ENCODE assay signal across 23 cellular contexts in the genomic region with DNA sequence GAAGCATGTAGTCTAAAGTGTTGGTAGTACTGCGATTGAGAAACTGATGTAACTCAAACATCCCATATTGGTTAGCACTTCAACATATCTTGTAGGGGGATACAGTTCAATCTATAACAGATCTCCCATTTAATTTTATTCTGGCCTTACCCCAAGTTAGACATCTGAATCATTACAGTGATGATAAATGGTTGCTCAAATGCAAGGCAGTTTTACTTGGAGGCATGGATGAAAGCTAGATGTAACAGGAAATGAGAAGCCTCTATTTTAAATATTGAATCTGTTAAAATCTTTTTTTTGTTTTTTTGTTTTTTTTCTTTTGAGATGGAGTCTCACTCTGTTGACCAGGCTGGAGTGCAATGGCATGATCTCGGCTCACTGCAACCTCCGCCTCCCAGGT. TPM values are rescaled to one million over a fixed set of nuclear protein-coding genes. Genes with fewer than 3 reads are reported as not detected.
DNase-seq lines count a peak whose midpoint lies in the region; ATAC-seq, FAIRE-seq and TF ChIP-seq lines count a peak whose summit lies in the region.
"Had no signal": no experiment of that assay in that cellular context is flagged by ENCODE, and none has a peak within 500 bp of the region (broad histone marks: within the 10 kb centered on the region; RNA-seq: fewer than 3 reads in every experiment).

No MANE protein-coding gene starts in this region.

- ATAC-seq in HepG2 (no peak), right lobe of liver (no peak), GM18870 (IDR thresholded peaks at IDR 0.05; ENCODE audit: unreplicated experiment) (no peak)
- no peak for ATAC-seq in stimulated activated naive CD8-positive, alpha-beta T cell treated with anti-CD3 and anti-CD28 coated beads, Interleukin-15, Interleukin-2, amounts not matched to agents 100 U/mL and 50 U/mL, for 24 hours
- ATAC-seq: heart left ventricle, left ventricle myocardium superior, mucosa of descending colon, Right ventricle myocardium inferior had no signal

- no peak overlapping the region for H3K4ac ChIP-seq in neuronal stem cell (ENCODE audit: low read length)

- H3K36me3 Mint-ChIP-seq in endothelial cell (ENCODE audit: low read depth, unreplicated experiment): no peaks in the 10 kb centered on the region
- no peaks in the 10 kb centered on the region for H3K36me3 Mint-ChIP-seq in mesothelial cell of epicardium
- H3K36me3 Mint-ChIP-seq: neural progenitor cell had no signal

- H3K36me3 ChIP-seq in HepG2 (replicated peaks in 1 of 2; ENCODE audit: control insufficient read depth in 1 of 2, insufficient read depth in 2 of 2, low read length in 2 of 2) (no peaks in the 10 kb centered on the region), right lobe of liver (no peaks in the 10 kb centered on the region), vagina (no peaks in the 10 kb centered on the region), neuronal stem cell (replicated peaks in 1 of 2; ENCODE audit: control insufficient read depth in 2 of 2, insufficient read depth in 2 of 2, low read length in 2 of 2) (no peaks in the 10 kb centered on the region)
- H3K36me3 ChIP-seq: BE2C, heart left ventricle, neural progenitor cell, spleen had no signal

- TF ChIP-seq EP300 in HepG2 (IDR thresholded peaks at IDR 0.05; ENCODE audit: low read depth in 2 of 2, low read length in 2 of 2) (no peak), HepG2 (CRISPR knock-in tag; IDR thresholded peaks at IDR 0.05; ENCODE audit: borderline replicate concordance) (no peak)

- H3K27me3 ChIP-seq in HepG2 (ENCODE audit: control insufficient read depth in 1 of 2, insufficient read depth in 2 of 2, low read length in 2 of 2) (no peaks in the 10 kb centered on the region), right lobe of liver (no peaks in the 10 kb centered on the region), vagina (no peaks in the 10 kb centered on the region), neuronal stem cell (ENCODE audit: control insufficient read depth in 3 of 3, insufficient read depth in 3 of 3, low read depth in 1 of 3, low read length in 3 of 3) (peaks cover 0 to 1% (median 0%) of the 10 kb centered on the region in 3 experiments)
- H3K27me3 ChIP-seq: BE2C, heart left ventricle, neural progenitor cell, spleen had no signal

- H2BK5ac ChIP-seq in neuronal stem cell (ENCODE audit: low read length): no peak overlapping the region

- H2BK15ac ChIP-seq in neuronal stem cell (ENCODE audit: low read length): no peak overlapping the region

- H3K79me2 ChIP-seq in HepG2 (ENCODE audit: insufficient read depth, low read length): no peaks in the 10 kb centered on the region

- no peak overlapping the region for H4K8ac ChIP-seq in neuronal stem cell (ENCODE audit: low read depth, low read length)

- H3K27ac Mint-ChIP-seq in endothelial cell (ENCODE audit: unreplicated experiment) (peak overlapping the region; percentile 13), mesothelial cell of epicardium (peak overlapping the region; percentile 99)
- H3K27ac Mint-ChIP-seq: neural progenitor cell; T-helper 1 cell treated with Interleukin-12 subunit alpha and Interleukin-12 subunit beta and Interleukin-4 antibody, amounts not matched to agents 30 μg/mL and 1 μg/mL, for 36 hours had no signal

- H2AK5ac ChIP-seq in neuronal stem cell (ENCODE audit: low read depth, low read length): no peak overlapping the region

- H3K9me3 ChIP-seq in HepG2 (ENCODE audit: low read length): no peaks in the 10 kb centered on the region
- H3K9me3 ChIP-seq in right lobe of liver: no peaks in the 10 kb centered on the region
- no peaks in the 10 kb centered on the region for H3K9me3 ChIP-seq in vagina
- no peaks in the 10 kb centered on the region for H3K9me3 ChIP-seq in neuronal stem cell (replicated peaks in 1 of 2; ENCODE audit: control insufficient read depth in 2 of 2, insufficient read depth in 1 of 2, low read depth in 1 of 2, low read length in 2 of 2)
- H3K9me3 ChIP-seq: BE2C, heart left ventricle, mucosa of descending colon, spleen had no signal

- H3K27ac ChIP-seq in HepG2 (ENCODE audit: extremely low read length, insufficient read depth, low read length): peak overlapping the region; percentile 99
- H3K27ac ChIP-seq in right lobe of liver: no peak overlapping the region
- peak overlapping the region; percentile 85 for H3K27ac ChIP-seq in vagina
- no peak overlapping the region for H3K27ac ChIP-seq in neuronal stem cell (replicated peaks; ENCODE audit: low read length)
- H3K27ac ChIP-seq: neural progenitor cell, spleen had no signal

- H2BK12ac ChIP-seq in neuronal stem cell (ENCODE audit: low read length): no peak overlapping the region

- H3K79me1 ChIP-seq in neuronal stem cell (ENCODE audit: low read depth, low read length): no peaks in the 10 kb centered on the region

- H2AFZ ChIP-seq in HepG2 (ENCODE audit: low read length) (no peak overlapping the region), neuronal stem cell (ENCODE audit: low read length) (no peak overlapping the region)
- H2AFZ ChIP-seq: neural progenitor cell had no signal

- H3K4me1 Mint-ChIP-seq in endothelial cell (ENCODE audit: unreplicated experiment) (peaks cover 26% of the 10 kb centered on the region), mesothelial cell of epicardium (peaks cover 25% of the 10 kb centered on the region)

- POLR2A ChIA-PET in HepG2 (lab: Yijun Ruan, JAX): interaction anchor here (1.1 to 3.0 kb wide), 6 partner anchors 8 to 128 kb away, joined by 3 to 40 read pairs (median 8); no protein-coding TSS in a partner anchor

- no peak for FAIRE-seq in HepG2 (lab: Jason Lieb, UNC)
- FAIRE-seq: A204.1, GM18507 had no signal

- H3K4me3 Mint-ChIP-seq in endothelial cell (ENCODE audit: unreplicated experiment) (no peak overlapping the region), mesothelial cell of epicardium (no peak overlapping the region)
- H3K4me3 Mint-ChIP-seq: central memory CD8-positive, alpha-beta T cell; neural progenitor cell; T-helper 1 cell treated with Interleukin-12 subunit alpha and Interleukin-12 subunit beta and Interleukin-4 antibody, amounts not matched to agents 30 μg/mL and 1 μg/mL, for 36 hours had no signal

- no peak for TF ChIP-seq POLR2A in HepG2 (IDR thresholded peaks at IDR 0.05; ENCODE audit: insufficient read depth in 1 of 2, low read depth in 2 of 2, low read length in 2 of 2)
- no peak for TF ChIP-seq POLR2A in right lobe of liver (IDR thresholded peaks at IDR 0.05)
- no peak for TF ChIP-seq POLR2A in vagina (IDR thresholded peaks at IDR 0.05)

- no TSS peak for BruUV-seq in HepG2 (replicated peaks; lab: Mats Ljungman, UMichigan)

- H3K4me3 ChIP-seq in HepG2 (replicated peaks in 1 of 3; ENCODE audit: insufficient read depth in 1 of 3, low read depth in 2 of 3, low read length in 3 of 3): no peak overlapping the region
- no peak overlapping the region for H3K4me3 ChIP-seq in right lobe of liver
- H3K4me3 ChIP-seq in vagina: no peak overlapping the region
- H3K4me3 ChIP-seq in neuronal stem cell (ENCODE audit: low read length in 2 of 2): no peak overlapping the region
- H3K4me3 ChIP-seq: heart left ventricle, mucosa of descending colon, neural progenitor cell, spleen had no signal

- no peaks in the 10 kb centered on the region for H3K9me3 Mint-ChIP-seq in endothelial cell (ENCODE audit: unreplicated experiment)
- no peaks in the 10 kb centered on the region for H3K9me3 Mint-ChIP-seq in mesothelial cell of epicardium
- H3K9me3 Mint-ChIP-seq: central memory CD8-positive, alpha-beta T cell; T-helper 1 cell treated with Interleukin-12 subunit alpha and Interleukin-12 subunit beta and Interleukin-4 antibody, amounts not matched to agents 30 μg/mL and 1 μg/mL, for 36 hours had no signal

- H3K18ac ChIP-seq in neuronal stem cell (ENCODE audit: low read length): no peak overlapping the region

- H3K4me2 ChIP-seq in HepG2 (ENCODE audit: low read depth, low read length) (no peak overlapping the region), neuronal stem cell (ENCODE audit: insufficient read depth, low read length, poor library complexity, severe bottlenecking) (no peak overlapping the region)
- H3K4me2 ChIP-seq: neural progenitor cell had no signal

- H4K20me1 ChIP-seq in HepG2 (ENCODE audit: insufficient read depth, low read length): no peaks in the 10 kb centered on the region

- no peak overlapping the region for H3K23ac ChIP-seq in neuronal stem cell (ENCODE audit: low read depth, low read length, poor library complexity)

- TF ChIP-seq RAD21 in HepG2 (CRISPR knock-in tag; IDR thresholded peaks at IDR 0.05): no peak

- no peaks in the 10 kb centered on the region for H3K27me3 Mint-ChIP-seq in endothelial cell (ENCODE audit: unreplicated experiment)
- no peaks in the 10 kb centered on the region for H3K27me3 Mint-ChIP-seq in mesothelial cell of epicardium (ENCODE audit: low read depth)

- no peak overlapping the region for H3K14ac ChIP-seq in neuronal stem cell (ENCODE audit: low read length)

- H3K9ac ChIP-seq in HepG2 (ENCODE audit: insufficient read depth, low read depth, low read length): no peak overlapping the region
- H3K9ac ChIP-seq in neuronal stem cell (ENCODE audit: low read depth, low read length, poor library complexity): no peak overlapping the region
- H3K9ac ChIP-seq: neural progenitor cell had no signal

- WGBS in HepG2 (ENCODE audit: low lambda C conversion rate): 100% methylated on average over 3 of the region's 3 CpGs
- WGBS in right lobe of liver (ENCODE audit: insufficient coverage, low coverage, low lambda C conversion rate, missing lambda C conversion rate): 97% methylated on average over 3 of the region's 3 CpGs
- no CpG with 5 or more reads among the region's 3 CpGs for WGBS in neuronal stem cell (ENCODE audit: extremely low coverage in 2 of 2, insufficient read length in 2 of 2, insufficient replicate concordance in 1 of 2), 2 donors

- H2BK120ac ChIP-seq in neuronal stem cell (ENCODE audit: low read depth, low read length): no peak overlapping the region

- in situ Hi-C loops in HepG2 (cut with HindIII; ENCODE audit: extremely low pct_ligation_motif_present, low pct_unique_long_range_greater_than_20kb): no loop called here

- no peak for TF ChIP-seq CTCF in HepG2 (CRISPR knock-in tag; IDR thresholded peaks at IDR 0.05)
- TF ChIP-seq CTCF in right lobe of liver (IDR thresholded peaks at IDR 0.05): no peak
- TF ChIP-seq CTCF in endothelial cell (IDR thresholded peaks at IDR 0.05; ENCODE audit: unreplicated experiment): no peak
- no peak for TF ChIP-seq CTCF in mesothelial cell of epicardium (IDR thresholded peaks at IDR 0.05; ENCODE audit: unreplicated experiment)
- TF ChIP-seq CTCF in vagina (IDR thresholded peaks at IDR 0.05): no peak

- intact Hi-C loops in HepG2 (cut with micrococcal nuclease; ENCODE audit: unreplicated experiment): loop anchor here (5.0 kb wide), 1 partner anchor 53 kb away; a partner anchor contains a TSS
- intact Hi-C loops in right lobe of liver (cut with DNase I): no loop called here
- intact Hi-C loops in vagina (cut with DNase I): loop anchor here (5.0 kb wide), 1 partner anchor 948 kb away; no protein-coding TSS in a partner anchor

- H3K4me1 ChIP-seq in HepG2 (ENCODE audit: insufficient read depth, low read length): peaks cover 77% of the 10 kb centered on the region
- H3K4me1 ChIP-seq in right lobe of liver: peaks cover 0 to 10% (median 5%) of the 10 kb centered on the region in 4 donors
- peaks cover 36% of the 10 kb centered on the region for H3K4me1 ChIP-seq in vagina
- peaks cover 14 to 29% of the 10 kb centered on the region in 2 donors for H3K4me1 ChIP-seq in neuronal stem cell (ENCODE audit: control insufficient read depth in 2 of 2, insufficient read depth in 1 of 2, low read depth in 1 of 2, low read length in 2 of 2)
- H3K4me1 ChIP-seq: BE2C had no signal

- CTCF ChIA-PET in HepG2 (lab: Yijun Ruan, JAX; ENCODE audit: low intra/inter-chr PET ratio, low total read pairs): no interaction called here

- no peak overlapping the region for H4K91ac ChIP-seq in neuronal stem cell (ENCODE audit: low read depth, low read length, poor library complexity)

- DNase-seq in HepG2 (ENCODE audit: low spot score) (no peak), right lobe of liver (no peak), endothelial cell (ENCODE audit: low spot score) (no peak), mesothelial cell of epicardium (ENCODE audit: low spot score in 2 of 2, unreplicated experiment in 2 of 2) (no peak), vagina (ENCODE audit: extremely low spot score in 2 of 2) (no peak), neuronal stem cell (ENCODE audit: low spot score) (no peak)
- DNase-seq in stimulated activated naive CD8-positive, alpha-beta T cell treated with anti-CD3 and anti-CD28 coated beads, Interleukin-15, Interleukin-2, amounts not matched to agents 100 U/mL and 50 U/mL, for 24 hours: no peak
- DNase-seq: activated naive CD4-positive, alpha-beta T cell treated with Interleukin-2 at 50 U/mL for 16 hours; BE2C; effector CD4-positive, alpha-beta T cell; heart left ventricle; left ventricle myocardium superior; mucosa of descending colon; MV-4-11; NCI-H1694 treated with DMSO at 0.1 percent for 48 hours; spleen had no signal

RNA-seq across cellular contexts. Expression of a gene that starts 44.2 kb away (rescaled TPM):
- total RNA-seq in HepG2 (2016; rRNA removed; fragmentation: Illumina TruSeq; extraction: Trizol) (not detected in 2 replicates), right lobe of liver (10 to 100 TPM in 1 of 6 experiments, 1 to 10 TPM in 5; 3.6 to 11.1 (median 8.5) TPM), endothelial cell (ENCODE audit: unreplicated experiment) (3.8 TPM), mesothelial cell of epicardium (7.0 to 7.9 TPM (median 7.1 TPM) in 3 replicates), vagina (4.9 TPM)
- total RNA-seq in HepG2 (2016; cell fraction: cytosol; rRNA removed; fragmentation: Illumina TruSeq; extraction: Trizol; ENCODE audit: low read depth): not detected in 2 replicates
- not detected in 2 replicates for total RNA-seq in HepG2 (2016; cell fraction: insoluble cytoplasmic fraction; rRNA removed; fragmentation: Illumina TruSeq; extraction: Trizol)
- not detected in 2 replicates for total RNA-seq in HepG2 (2016; cell fraction: membrane; rRNA removed; fragmentation: Illumina TruSeq; extraction: Trizol)
- total RNA-seq in HepG2 (2016; cell fraction: nucleus; rRNA removed; fragmentation: Illumina TruSeq; extraction: Trizol): not detected in 2 replicates
- polyA plus RNA-seq in HepG2 (2011; rRNA removed): 0.05 TPM in 1 of 2 replicates, not detected in the other
- polyA plus RNA-seq in HepG2 (2011; cell fraction: cytosol; rRNA removed): not detected in 2 replicates
- polyA plus RNA-seq in HepG2 (2011; cell fraction: nucleus; rRNA removed): 0.07 TPM in 1 of 2 replicates, not detected in the other
- polyA plus RNA-seq in HepG2 (2012): not detected in 2 replicates
- not detected in 2 replicates for polyA plus RNA-seq in HepG2 (2016; cell fraction: cytosol; fragmentation: Illumina TruSeq; extraction: Trizol; ENCODE audit: low read depth)
- not detected in 2 replicates for polyA plus RNA-seq in HepG2 (2016; cell fraction: insoluble cytoplasmic fraction; fragmentation: Illumina TruSeq; extraction: Trizol; ENCODE audit: low read depth)
- not detected in 2 replicates for polyA plus RNA-seq in HepG2 (2016; cell fraction: membrane; fragmentation: Illumina TruSeq; extraction: Trizol; ENCODE audit: low read depth)
- not detected in 2 replicates for polyA plus RNA-seq in HepG2 (2016; cell fraction: nucleus; fragmentation: Illumina TruSeq; extraction: Trizol; ENCODE audit: insufficient read depth, low read depth)
- 2.4 TPM in 1 of 2 replicates, not detected in the other for polyA minus RNA-seq in HepG2 (2011; rRNA and poly(A)+ RNA removed; ENCODE audit: low replicate concordance)
- polyA minus RNA-seq in HepG2 (2011; cell fraction: cytosol; rRNA and poly(A)+ RNA removed): not detected in 2 replicates
- not detected in 2 replicates for polyA minus RNA-seq in HepG2 (2011; cell fraction: nucleus; rRNA and poly(A)+ RNA removed)
- 2.6 TPM for polyA plus RNA-seq in neuronal stem cell (2013, experiment 1 of 2)
- polyA plus RNA-seq in neuronal stem cell (2013, experiment 2 of 2): 2.1 TPM

RNA-seq across cellular contexts. Expression of a gene that starts 53.5 kb away (rescaled TPM):
- 28.6 and 32.4 TPM in 2 replicates for total RNA-seq in HepG2 (2016; rRNA removed; fragmentation: Illumina TruSeq; extraction: Trizol)
- 21.2 and 24.5 TPM in 2 replicates for total RNA-seq in HepG2 (2016; cell fraction: cytosol; rRNA removed; fragmentation: Illumina TruSeq; extraction: Trizol; ENCODE audit: low read depth)
- total RNA-seq in HepG2 (2016; cell fraction: insoluble cytoplasmic fraction; rRNA removed; fragmentation: Illumina TruSeq; extraction: Trizol): 22.4 and 30.7 TPM in 2 replicates
- 51.6 and 61.1 TPM in 2 replicates for total RNA-seq in HepG2 (2016; cell fraction: membrane; rRNA removed; fragmentation: Illumina TruSeq; extraction: Trizol)
- total RNA-seq in HepG2 (2016; cell fraction: nucleus; rRNA removed; fragmentation: Illumina TruSeq; extraction: Trizol): 21.9 and 23.1 TPM in 2 replicates
- polyA plus RNA-seq in HepG2 (2011; rRNA removed): 34.7 and 36.2 TPM in 2 replicates
- 22.9 and 28.7 TPM in 2 replicates for polyA plus RNA-seq in HepG2 (2011; cell fraction: cytosol; rRNA removed)
- polyA plus RNA-seq in HepG2 (2011; cell fraction: nucleus; rRNA removed): 25.6 and 30.8 TPM in 2 replicates
- polyA plus RNA-seq in HepG2 (2012): 41.2 and 50.7 TPM in 2 replicates
- polyA plus RNA-seq in HepG2 (2016; cell fraction: cytosol; fragmentation: Illumina TruSeq; extraction: Trizol; ENCODE audit: low read depth): 23.8 and 29.3 TPM in 2 replicates
- 31.8 and 38.3 TPM in 2 replicates for polyA plus RNA-seq in HepG2 (2016; cell fraction: insoluble cytoplasmic fraction; fragmentation: Illumina TruSeq; extraction: Trizol; ENCODE audit: low read depth)
- 53.7 and 59.4 TPM in 2 replicates for polyA plus RNA-seq in HepG2 (2016; cell fraction: membrane; fragmentation: Illumina TruSeq; extraction: Trizol; ENCODE audit: low read depth)
- 39.1 and 43.2 TPM in 2 replicates for polyA plus RNA-seq in HepG2 (2016; cell fraction: nucleus; fragmentation: Illumina TruSeq; extraction: Trizol; ENCODE audit: insufficient read depth, low read depth)
- polyA minus RNA-seq in HepG2 (2011; rRNA and poly(A)+ RNA removed; ENCODE audit: low replicate concordance): 3.0 and 49.7 TPM in 2 replicates
- 24.8 and 27.3 TPM in 2 replicates for polyA minus RNA-seq in HepG2 (2011; cell fraction: cytosol; rRNA and poly(A)+ RNA removed)
- 11.2 and 12.4 TPM in 2 replicates for polyA minus RNA-seq in HepG2 (2011; cell fraction: nucleus; rRNA and poly(A)+ RNA removed)
- 100 to 1,000 TPM in 3 of 6 experiments, 10 to 100 TPM in 3; 50.5 to 250 (median 97.5) TPM for total RNA-seq in right lobe of liver
- total RNA-seq in endothelial cell (ENCODE audit: unreplicated experiment): 41.0 TPM
- 33.1 to 34.5 TPM (median 33.8 TPM) in 3 replicates for total RNA-seq in mesothelial cell of epicardium
- 75.9 TPM for total RNA-seq in vagina
- polyA plus RNA-seq in neuronal stem cell (2013, experiment 1 of 2): 4.4 TPM
- 4.7 TPM for polyA plus RNA-seq in neuronal stem cell (2013, experiment 2 of 2)

Comparison
In these comparisons a context has a peak if more than half of its experiments do, and no peak if none do; other contexts are left out.
1. H3K27ac ChIP-seq: peak in HepG2 (single experiment) and vagina (single experiment); none in right lobe of liver (0 of 3) and neuronal stem cell (single experiment).
2. intact Hi-C loops: an anchor here in HepG2 (5.0 kb wide) and vagina (5.0 kb wide); none called in right lobe of liver.